ENCODE assay signal across 14 cellular contexts in genomic region chrY:13149148-13149547, GRCh38.
DNase-seq lines count a peak whose midpoint lies in the region; ATAC-seq and TF ChIP-seq lines count a peak whose summit lies in the region.
"Had no signal": no experiment of that assay in that cellular context is flagged by ENCODE, and none has a peak within 500 bp of the region (broad histone marks: within the 10 kb centered on the region; RNA-seq: fewer than 3 reads in every experiment).

No MANE protein-coding gene starts in this region.

- peaks cover 3% of the 10 kb centered on the region for H3K4me1 Mint-ChIP-seq in activated CD4-positive, alpha-beta T cell treated with anti-CD3 and anti-CD28 coated beads, Interleukin-2, amount 10 ng/mL, durations not matched to agents 24 days and 14 days
- peaks cover 6% of the 10 kb centered on the region for H3K4me1 Mint-ChIP-seq in activated naive CD8-positive, alpha-beta T cell (ENCODE audit: low read depth)

- H3K27me3 ChIP-seq in parathyroid adenoma (ENCODE audit: control insufficient read depth, insufficient read depth, low read length) (no peaks in the 10 kb centered on the region), prostate gland (replicated peaks; ENCODE audit: insufficient read depth) (no peaks in the 10 kb centered on the region), PC-3 (ENCODE audit: low read length) (no peaks in the 10 kb centered on the region)
- H3K27me3 ChIP-seq: breast epithelium had no signal

- H3K9ac ChIP-seq in parathyroid adenoma: no peak overlapping the region
- no peak overlapping the region for H3K9ac ChIP-seq in PC-3 (ENCODE audit: low read length)

- no peak overlapping the region for H2AFZ ChIP-seq in parathyroid adenoma
- H2AFZ ChIP-seq in PC-3 (ENCODE audit: low read length): no peak overlapping the region

- H3K36me3 ChIP-seq in parathyroid adenoma (ENCODE audit: control insufficient read depth, insufficient read depth, low read length): no peaks in the 10 kb centered on the region
- H3K36me3 ChIP-seq in prostate gland: no peaks in the 10 kb centered on the region
- H3K36me3 ChIP-seq in PC-3 (ENCODE audit: low read depth, low read length): no peaks in the 10 kb centered on the region
- H3K36me3 ChIP-seq: breast epithelium had no signal

- no peak overlapping the region for H3K4me2 ChIP-seq in parathyroid adenoma (ENCODE audit: low read length)
- H3K4me2 ChIP-seq in PC-3 (ENCODE audit: low read length): no peak overlapping the region

- H3K79me2 ChIP-seq in parathyroid adenoma (no peaks in the 10 kb centered on the region), PC-3 (ENCODE audit: low read length) (no peaks in the 10 kb centered on the region)

- H3K4me1 ChIP-seq in parathyroid adenoma: no peaks in the 10 kb centered on the region
- H3K4me1 ChIP-seq in prostate gland (replicated peaks): no peaks in the 10 kb centered on the region
- no peaks in the 10 kb centered on the region for H3K4me1 ChIP-seq in PC-3 (ENCODE audit: insufficient read depth, low read length)
- H3K4me1 ChIP-seq: breast epithelium had no signal

- H3K4me3 ChIP-seq in HFF-Myc (replicated peaks; ENCODE audit: low read depth, low read length) (peak overlapping the region; percentile 26), parathyroid adenoma (ENCODE audit: low read depth, low read length) (peak overlapping the region; percentile 11), prostate gland (no peak overlapping the region), PC-3 (ENCODE audit: low read length) (no peak overlapping the region)

- peak overlapping the region; percentile 84 for H3K4me3 Mint-ChIP-seq in activated CD4-positive, alpha-beta T cell treated with anti-CD3 and anti-CD28 coated beads, Interleukin-2, amount 10 ng/mL, durations not matched to agents 24 days and 14 days
- H3K4me3 Mint-ChIP-seq in activated naive CD8-positive, alpha-beta T cell: peak overlapping the region; percentile 80

- H4K20me1 ChIP-seq in PC-3 (ENCODE audit: low read length): no peaks in the 10 kb centered on the region

- intact Hi-C loops in activated CD4-positive, alpha-beta T cell treated with anti-CD3 and anti-CD28 coated beads, Interleukin-2, amount 10 ng/mL, durations not matched to agents 24 days and 14 days (cut with micrococcal nuclease): loop anchor here (10.0 kb wide), 2 partner anchors 234 to 1196 kb away; no protein-coding TSS in a partner anchor
- intact Hi-C loops in prostate gland (cut with DNase I): no loop called here
- intact Hi-C loops in PC-3 (cut with micrococcal nuclease): no loop called here

- no peak for DNase-seq in activated CD4-positive, alpha-beta T cell treated with anti-CD3 and anti-CD28 coated beads, Interleukin-2, amount 10 ng/mL, durations not matched to agents 24 days and 14 days
- no peak for DNase-seq in activated CD4-positive, alpha-beta T cell treated with anti-CD3 and anti-CD28 coated beads, Interleukin-2, amount 50 U/mL, for 4 hours
- no peak for DNase-seq in HFF-Myc (ENCODE audit: extremely low read depth, low read depth)
- DNase-seq in prostate gland (ENCODE audit: low spot score): no peak
- no peak for DNase-seq in PC-3
- DNase-seq in activated gamma-delta T cell treated with Interleukin-2 at 50 U/mL for 16 hours: no peak
- DNase-seq: activated T-cell treated with anti-CD3 and anti-CD28 coated beads, Interleukin-2, amount 50 U/mL, for 72 hours; H7; NCI-H1105 treated with DMSO at 0.1 percent for 48 hours; NCI-H510A; nucleus accumbens had no signal

- H3F3A ChIP-seq in PC-3 (ENCODE audit: low read length, unreplicated experiment): no peaks in the 10 kb centered on the region

- CTCF ChIA-PET in PC-3 (lab: Charles Lee): no interaction called here

- H3K9me3 Mint-ChIP-seq in activated CD4-positive, alpha-beta T cell treated with anti-CD3 and anti-CD28 coated beads, Interleukin-2, amount 10 ng/mL, durations not matched to agents 24 days and 14 days: no peaks in the 10 kb centered on the region
- H3K9me3 Mint-ChIP-seq in activated naive CD8-positive, alpha-beta T cell (ENCODE audit: low read depth): no peaks in the 10 kb centered on the region
- H3K9me3 Mint-ChIP-seq: activated T-cell treated with anti-CD3 and anti-CD28 coated beads, Interleukin-2, amount 50 U/mL, for 72 hours had no signal

- H3K9me3 ChIP-seq in parathyroid adenoma (ENCODE audit: control insufficient read depth, low read length) (no peaks in the 10 kb centered on the region), prostate gland (no peaks in the 10 kb centered on the region), PC-3 (ENCODE audit: low read length) (no peaks in the 10 kb centered on the region)
- H3K9me3 ChIP-seq: breast epithelium had no signal

- H3K9me2 ChIP-seq in PC-3 (replicated peaks; ENCODE audit: low read length): no peaks in the 10 kb centered on the region

- POLR2A ChIA-PET in PC-3 (lab: Charles Lee; ENCODE audit: unreplicated experiment): no interaction called here

- H3K27ac ChIP-seq in parathyroid adenoma: no peak overlapping the region
- no peak overlapping the region for H3K27ac ChIP-seq in prostate gland
- H3K27ac ChIP-seq in PC-3 (ENCODE audit: low read length): no peak overlapping the region
- H3K27ac ChIP-seq: breast epithelium had no signal

- peak overlapping the region; percentile 63 for H3K27ac Mint-ChIP-seq in activated CD4-positive, alpha-beta T cell treated with anti-CD3 and anti-CD28 coated beads, Interleukin-2, amount 10 ng/mL, durations not matched to agents 24 days and 14 days
- H3K27ac Mint-ChIP-seq in activated naive CD8-positive, alpha-beta T cell: peak overlapping the region; percentile 58

- no TSS peak for BruUV-seq in PC-3 (replicated peaks; lab: Mats Ljungman, UMichigan)

- H3K36me3 Mint-ChIP-seq in activated CD4-positive, alpha-beta T cell treated with anti-CD3 and anti-CD28 coated beads, Interleukin-2, amount 10 ng/mL, durations not matched to agents 24 days and 14 days (ENCODE audit: low read depth): no peaks in the 10 kb centered on the region
- no peaks in the 10 kb centered on the region for H3K36me3 Mint-ChIP-seq in activated naive CD8-positive, alpha-beta T cell

- TF ChIP-seq POLR2A in prostate gland (IDR thresholded peaks at IDR 0.05): no peak

- no peak for ATAC-seq in PC-3
- ATAC-seq: activated T-cell treated with anti-CD3 and anti-CD28 coated beads, Interleukin-2, amount 50 U/mL, for 72 hours had no signal

- H3K27me3 Mint-ChIP-seq in activated CD4-positive, alpha-beta T cell treated with anti-CD3 and anti-CD28 coated beads, Interleukin-2, amount 10 ng/mL, durations not matched to agents 24 days and 14 days: peaks cover 7% of the 10 kb centered on the region
- no peaks in the 10 kb centered on the region for H3K27me3 Mint-ChIP-seq in activated naive CD8-positive, alpha-beta T cell

- TF ChIP-seq CTCF in HFF-Myc (IDR thresholded peaks at IDR 0.05; ENCODE audit: low read depth, low read length, missing control alignments): no peak
- TF ChIP-seq CTCF in parathyroid adenoma (IDR thresholded peaks at IDR 0.05): no peak
- no peak for TF ChIP-seq CTCF in prostate gland (IDR thresholded peaks at IDR 0.05)
- no peak for TF ChIP-seq CTCF in PC-3 (conservative IDR thresholded peaks at IDR 0.05; ENCODE audit: low read depth, low read length)

Comparison
In these comparisons a context has a peak if more than half of its experiments do, and no peak if none do; other contexts are left out.
1. H3K4me3 ChIP-seq: peak in HFF-Myc (single experiment) and parathyroid adenoma (single experiment); none in prostate gland (0 of 2) and PC-3 (single experiment).